9 cellular contexts compared by ENCODE assay signal in the genomic region with DNA sequence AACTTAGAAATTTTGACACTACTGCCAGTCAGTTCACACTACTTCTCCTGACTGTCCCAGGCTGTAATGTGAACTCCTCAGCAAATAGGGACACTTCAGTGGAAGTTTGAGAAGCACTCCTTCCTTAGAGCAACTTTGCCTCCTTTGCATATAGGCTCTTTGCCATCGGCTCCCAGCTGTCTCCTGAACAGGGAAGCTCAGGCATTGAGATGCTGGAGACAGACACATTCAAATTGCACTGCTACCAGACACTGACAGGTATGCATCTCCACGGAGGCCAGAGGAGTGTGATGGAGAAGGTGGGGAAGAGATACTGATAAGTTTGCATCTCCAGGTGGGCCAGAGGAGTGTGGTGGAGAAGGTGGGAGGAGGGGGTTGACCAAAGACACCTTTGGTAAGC. TPM values are rescaled to one million over a fixed set of nuclear protein-coding genes. Genes with fewer than 3 reads are reported as not detected.
DNase-seq lines count a peak whose midpoint lies in the region; ATAC-seq, FAIRE-seq and TF ChIP-seq lines count a peak whose summit lies in the region.
"Had no signal": no experiment of that assay in that cellular context is flagged by ENCODE, and none has a peak within 500 bp of the region (broad histone marks: within the 10 kb centered on the region; RNA-seq: fewer than 3 reads in every experiment).

No MANE protein-coding gene starts in this region.

- H3K36me3 ChIP-seq in GM06990 (ENCODE audit: control insufficient read depth, insufficient read depth, low read length), result peaks cover 24% of the 10 kb centered on the region
- H3K36me3 ChIP-seq in Panc1 (ENCODE audit: control insufficient read depth, insufficient read depth, low read length), result peaks cover 22% of the 10 kb centered on the region
- H3K36me3 ChIP-seq in esophagus muscularis mucosa, result peaks cover 33 to 68% (median 56%) of the 10 kb centered on the region in 4 donors
- H3K36me3 ChIP-seq in psoas muscle (ENCODE audit: insufficient read depth in 1 of 2, low read depth in 1 of 2), result peaks cover 4 to 72% of the 10 kb centered on the region in 2 donors

- H3K4me1 ChIP-seq in Panc1 (ENCODE audit: control insufficient read depth, insufficient read depth, low read length), result peaks cover 39% of the 10 kb centered on the region
- peaks cover 40 to 67% (median 60%) of the 10 kb centered on the region in 4 donors for H3K4me1 ChIP-seq in esophagus muscularis mucosa
- peaks cover 65% of the 10 kb centered on the region for H3K4me1 ChIP-seq in psoas muscle

- TF ChIP-seq POLR2A in esophagus muscularis mucosa (IDR thresholded peaks at IDR 0.05; ENCODE audit: low read depth) (no peak), GM18505 (IDR thresholded peaks at IDR 0.05; ENCODE audit: borderline replicate concordance, extremely low read depth, insufficient read depth, insufficient read length) (no peak)

- CTCF ChIA-PET in Panc1 (lab: Charles Lee), result no interaction called here

- ATAC-seq in Panc1, result no peak
- ATAC-seq in psoas muscle, result no peak
- no peak for ATAC-seq in GM18505 (IDR thresholded peaks at IDR 0.05; ENCODE audit: unreplicated experiment)

- intact Hi-C loops in Panc1 (cut with micrococcal nuclease; ENCODE audit: unreplicated experiment) (no loop called here), esophagus muscularis mucosa (cut with DNase I) (no loop called here), psoas muscle (cut with DNase I) (loop anchor here in 1 of 2 donors (5.0 to 10.0 kb wide), 2 partner anchors 93 to 115 kb away; a partner anchor contains a TSS)

- peak overlapping the region; percentile 86 for H3K4me3 ChIP-seq in GM06990 (replicated peaks; ENCODE audit: low read depth, low read length)
- H3K4me3 ChIP-seq in Panc1 (ENCODE audit: low read depth in 2 of 2, low read length in 2 of 2), result peak overlapping the region; percentile 67 to 85
- peak overlapping the region in 3 of 4 donors; percentile 70 to 78 (median 77) for H3K4me3 ChIP-seq in esophagus muscularis mucosa
- H3K4me3 ChIP-seq in psoas muscle, result peak overlapping the region; percentile 88

- no TSS peak for BruUV-seq in Panc1 (replicated peaks; lab: Mats Ljungman, UMichigan)

- H3K27ac ChIP-seq in Panc1 (ENCODE audit: low read length), result peak overlapping the region; percentile 99
- H3K27ac ChIP-seq in esophagus muscularis mucosa (replicated peaks in 1 of 4), result peak overlapping the region; percentile 91 to 95 (median 93)
- H3K27ac ChIP-seq in psoas muscle, result peak overlapping the region; percentile 94

- no peaks in the 10 kb centered on the region for H3K9me3 ChIP-seq in Panc1 (ENCODE audit: control insufficient read depth, insufficient read depth, low read depth, low read length)
- H3K9me3 ChIP-seq in esophagus muscularis mucosa, result no peaks in the 10 kb centered on the region
- H3K9me3 ChIP-seq in psoas muscle, result no peaks in the 10 kb centered on the region

- in situ Hi-C loops in Panc1 (cut with HindIII; ENCODE audit: low pct_unique_long_range_greater_than_20kb, low sequenced_read_pairs), result loop anchor here (5.0 kb wide), 1 partner anchor 228 kb away; a partner anchor contains a TSS

- H3K27me3 ChIP-seq in GM06990 (replicated peaks; ENCODE audit: control insufficient read depth, insufficient read depth, low read length) (no peaks in the 10 kb centered on the region), Panc1 (ENCODE audit: control insufficient read depth, insufficient read depth, low read length) (no peaks in the 10 kb centered on the region), esophagus muscularis mucosa (no peaks in the 10 kb centered on the region), psoas muscle (ENCODE audit: insufficient read depth in 3 of 3, low read length in 2 of 3) (no peaks in the 10 kb centered on the region)

- DNase-seq in GM06990 (ENCODE audit: extremely low read depth, insufficient read length), result no peak
- DNase-seq in Panc1 (ENCODE audit: low read depth, low spot score), result no peak
- DNase-seq in esophagus muscularis mucosa (ENCODE audit: extremely low spot score), result no peak
- no peak for DNase-seq in psoas muscle
- no peak for DNase-seq in urothelium cell line (ENCODE audit: low spot score)
- DNase-seq in NCI-H345 treated with DMSO at 0.1 percent for 48 hours (lab: John Stamatoyannopoulos, UW; ENCODE audit: unreplicated experiment), result no peak
- no peak for DNase-seq in DMS79 (lab: John Stamatoyannopoulos, UW)
- DNase-seq: NCI-H2029 had no signal

- no peak for FAIRE-seq in urothelium cell line (lab: Jason Lieb, UNC)

- WGBS in esophagus muscularis mucosa, result 45% methylated on average over 2 of the region's 2 CpGs
- 22 to 62% (median 26%) methylated on average over 2 of the region's 2 CpGs for WGBS in psoas muscle, 3 donors

- POLR2A ChIA-PET in Panc1 (lab: Charles Lee), result interaction anchor here (0.6 kb wide), 1 partner anchor 36 kb away, joined by 3 read pairs; no protein-coding TSS in a partner anchor

- TF ChIP-seq CTCF in GM06990 (IDR thresholded peaks at IDR 0.05; ENCODE audit: insufficient read depth, low read length, poor library complexity, severe bottlenecking) (no peak), Panc1 (IDR thresholded peaks at IDR 0.05) (no peak), esophagus muscularis mucosa (IDR thresholded peaks at IDR 0.05) (no peak), psoas muscle (IDR thresholded peaks at IDR 0.05) (no peak)

- no peak for TF ChIP-seq EP300 in esophagus muscularis mucosa (IDR thresholded peaks at IDR 0.05)

RNA-seq across cellular contexts. Expression of a gene that starts 1.4 kb away (rescaled TPM):
- total RNA-seq in Panc1 (2021; ENCODE audit: unreplicated experiment) (78.9 TPM), esophagus muscularis mucosa (10 to 100 TPM; 38.2 to 47.2 (median 42.4) TPM), psoas muscle (10 to 100 TPM; 46.1 to 61.5 (median 56.8) TPM)
- 88.8 TPM for polyA plus RNA-seq in Panc1 (2012; ENCODE audit: insufficient read length)
- 10 to 100 TPM; 39.0 to 99.5 (median 52.8) TPM for polyA plus RNA-seq in psoas muscle

RNA-seq across cellular contexts. Expression of a gene that starts 1.9 kb away (rescaled TPM):
- total RNA-seq in Panc1 (2021; ENCODE audit: unreplicated experiment) (1,083 TPM), esophagus muscularis mucosa (1,000 to 10,000 TPM; 1,036 to 2,235 (median 1,740) TPM), psoas muscle (1,000 to 10,000 TPM; 1,024 to 1,264 (median 1,219) TPM)
- 1,187 TPM for polyA plus RNA-seq in Panc1 (2012; ENCODE audit: insufficient read length)
- polyA plus RNA-seq in psoas muscle, result 1,000 to 10,000 TPM; 1,713 to 2,514 (median 2,031) TPM

RNA-seq across cellular contexts. Expression of a gene that starts 10.7 kb away (rescaled TPM):
- total RNA-seq in Panc1 (2021; ENCODE audit: unreplicated experiment) (33.2 TPM), esophagus muscularis mucosa (10 to 100 TPM in 1 of 4 donors, 1 to 10 TPM in 3; 5.8 to 11.7 (median 9.5) TPM), psoas muscle (10 to 100 TPM; 17.0 to 26.9 (median 20.5) TPM)
- 18.8 TPM for polyA plus RNA-seq in Panc1 (2012; ENCODE audit: insufficient read length)
- 10 to 100 TPM; 10.6 to 34.3 (median 25.9) TPM for polyA plus RNA-seq in psoas muscle

RNA-seq across cellular contexts. Expression of a gene that starts 22.1 kb away (rescaled TPM):
- 45.4 TPM for total RNA-seq in Panc1 (2021; ENCODE audit: unreplicated experiment)
- 12.1 TPM for polyA plus RNA-seq in Panc1 (2012; ENCODE audit: insufficient read length)
- total RNA-seq in esophagus muscularis mucosa, result 10 to 100 TPM; 22.2 to 55.2 (median 30.8) TPM
- total RNA-seq in psoas muscle, result 10 to 100 TPM in 3 of 4 donors, 1 to 10 TPM in 1; 5.4 to 18.9 (median 10.9) TPM
- 10 to 100 TPM in 2 of 3 donors, 1 to 10 TPM in 1; 9.4 to 23.5 (median 10.1) TPM for polyA plus RNA-seq in psoas muscle

RNA-seq across cellular contexts. Expression of a gene that starts 37.0 kb away (rescaled TPM):
- 268 TPM for total RNA-seq in Panc1 (2021; ENCODE audit: unreplicated experiment)
- 193 TPM for polyA plus RNA-seq in Panc1 (2012; ENCODE audit: insufficient read length)
- 10 to 100 TPM; 36.1 to 57.5 (median 52.7) TPM for total RNA-seq in esophagus muscularis mucosa
- 10 to 100 TPM; 24.1 to 40.1 (median 33.2) TPM for total RNA-seq in psoas muscle
- 10 to 100 TPM; 21.2 to 46.2 (median 30.0) TPM for polyA plus RNA-seq in psoas muscle
